ENCODE assay signal across 8 cellular contexts in genomic region chr2:200703132-200703925, GRCh38.
A peak's percentile ranks its signal among the peaks of the same experiment; 100 is the strongest.
DNase-seq lines count a peak whose midpoint lies in the region; ATAC-seq, FAIRE-seq and TF ChIP-seq lines count a peak whose summit lies in the region.

No MANE protein-coding gene starts in this region.

- DNase-seq in DMS114 treated with DMSO at 0.1 percent for 48 hours (lab: John Stamatoyannopoulos, UW; ENCODE audit: unreplicated experiment) (peak; percentile 48), HEK293T (ENCODE audit: extremely low spot score) (peak; percentile 25), NT2/D1 (ENCODE audit: low read depth, low spot score) (peak; percentile 39), GM12878 (ENCODE audit: low read depth, low spot score) (peak; percentile 4)

- intact Hi-C loops in GM12878 (cut with micrococcal nuclease; ENCODE audit: unreplicated experiment) = loop anchor here (5.0 kb wide), 2 partner anchors 126 to 721 kb away; no protein-coding TSS in a partner anchor

- BruUV-seq in GM12878 (replicated peaks; lab: Mats Ljungman, UMichigan) = no TSS peak

- H3K36me3 ChIP-seq in NT2/D1 (ENCODE audit: insufficient read depth, insufficient read length, low read length) (no peaks in the 10 kb centered on the region), GM12878 (ENCODE audit: control insufficient read depth in 2 of 2, insufficient read depth in 2 of 2, low read length in 1 of 2) (no peaks in the 10 kb centered on the region)

- POLR2A ChIA-PET in HEK293T (lab: Yijun Ruan, JAX) (no interaction called here), GM12878 (lab: Charles Lee) (interaction anchor here (1.2 kb wide), 1 partner anchor 220 kb away, joined by 3 read pairs; no protein-coding TSS in a partner anchor)

- TF ChIP-seq CTCF in GM12878 (IDR thresholded peaks at IDR 0.05 in 2 of 3, conservative IDR thresholded peaks at IDR 0.05 in 1 of 3; ENCODE audit: control insufficient read depth in 2 of 3, extremely low read depth in 1 of 3, insufficient read depth in 1 of 3, low read depth in 3 of 3, low read length in 3 of 3) = peak; percentile 22 to 66 (median 41); a peak in 4 of 6 replicates

- SMC1A ChIA-PET in GM12878 (lab: Charles Lee; ENCODE audit: uncharacterized antibody, unreplicated experiment) = interaction anchor here (0.9 to 9.6 kb wide), 17 partner anchors 10 to 730 kb away, joined by 3 to 89 read pairs (median 3); no protein-coding TSS in a partner anchor

- peak overlapping the region; percentile 28 for H2AFZ ChIP-seq in GM12878 (ENCODE audit: control insufficient read depth, low read depth, low read length)

- in situ Hi-C loops in GM12878 (cut with MboI) = loop anchor here (10.0 kb wide), 2 partner anchors 219 to 729 kb away; no protein-coding TSS in a partner anchor

- no peak for TF ChIP-seq POLR2A in GM12878 (IDR thresholded peaks at IDR 0.05; ENCODE audit: low read depth, low read length)

- 11% methylated on average over 6 of the region's 6 CpGs for WGBS in GM12878 (ENCODE audit: insufficient coverage, insufficient replicate concordance, low lambda C conversion rate, missing lambda C conversion rate)

- H3K27me3 ChIP-seq in NT2/D1 (ENCODE audit: insufficient read depth, insufficient read length) = no peaks in the 10 kb centered on the region
- peaks cover 0 to 2% of the 10 kb centered on the region in 2 experiments; a peak in 1 of 4 replicates for H3K27me3 ChIP-seq in GM12878 (replicated peaks in 1 of 2; ENCODE audit: control insufficient read depth in 2 of 2, insufficient read depth in 2 of 2, low read length in 1 of 2)

- H4K20me1 ChIP-seq in GM12878 (ENCODE audit: control insufficient read depth, insufficient read depth) = no peaks in the 10 kb centered on the region

- no peak overlapping the region for H3K4me3 ChIP-seq in NT2/D1 (ENCODE audit: insufficient read length, low read depth)
- no peak overlapping the region for H3K4me3 ChIP-seq in GM12878

- H3K9ac ChIP-seq in NT2/D1 (ENCODE audit: insufficient read length, low read depth) = no peak overlapping the region
- H3K9ac ChIP-seq in GM12878 (ENCODE audit: control insufficient read depth, insufficient read depth, low read length) = no peak overlapping the region

- H3K4me2 ChIP-seq in GM12878 (ENCODE audit: control insufficient read depth, insufficient read depth) = no peak overlapping the region

- ATAC-seq in GM12878 (peak; percentile 80), GM21515 (IDR thresholded peaks at IDR 0.05; ENCODE audit: unreplicated experiment) (no peak), GM18502 (IDR thresholded peaks at IDR 0.05; ENCODE audit: poor library complexity, unreplicated experiment) (no peak)

- RAD21 ChIA-PET in GM12878 (lab: Charles Lee; ENCODE audit: unreplicated experiment) = interaction anchor here (0.7 to 2.4 kb wide), 11 partner anchors 9 to 723 kb away, joined by 3 to 41 read pairs (median 5); no protein-coding TSS in a partner anchor

- H3K27ac ChIP-seq in GM12878 (ENCODE audit: control insufficient read depth, insufficient read depth) = no peak overlapping the region
- peak overlapping the region; percentile 30 for H3K27ac ChIP-seq in temporal lobe (ENCODE audit: low read depth, low read length)

- no peaks in the 10 kb centered on the region for H3K9me3 ChIP-seq in NT2/D1 (ENCODE audit: insufficient read depth, low read length)
- no peaks in the 10 kb centered on the region for H3K9me3 ChIP-seq in GM12878 (replicated peaks; ENCODE audit: control insufficient read depth, insufficient read depth, low read length)

- FAIRE-seq in GM12878 (lab: Jason Lieb, UNC) = peak; percentile 13
- FAIRE-seq in islet of Langerhans (lab: Jason Lieb, UNC) = peak; percentile 98

- H3K4me1 ChIP-seq in NT2/D1 (ENCODE audit: insufficient read depth, insufficient read length) = no peaks in the 10 kb centered on the region
- H3K4me1 ChIP-seq in GM12878 (ENCODE audit: control insufficient read depth, insufficient read depth, low read length) = no peaks in the 10 kb centered on the region

- H3K79me2 ChIP-seq in GM12878 (ENCODE audit: control insufficient read depth, insufficient read depth, low read length) = no peaks in the 10 kb centered on the region

- CTCF ChIA-PET in HEK293T (lab: Yijun Ruan, JAX) = interaction anchor here (1.5 to 2.6 kb wide), 4 partner anchors 25 to 730 kb away, joined by 3 to 28 read pairs (median 4); no protein-coding TSS in a partner anchor
- CTCF ChIA-PET in GM12878 (lab: Yijun Ruan, JAX) = interaction anchor here (0.6 to 7.1 kb wide), 16 partner anchors 10 to 751 kb away, joined by 3 to 122 read pairs (median 4); no protein-coding TSS in a partner anchor

- TF ChIP-seq EP300 in GM12878 (IDR thresholded peaks at IDR 0.05; ENCODE audit: borderline replicate concordance in 1 of 2, control insufficient read depth in 1 of 2, low read depth in 2 of 2, low read length in 2 of 2) = no peak

- TF ChIP-seq RAD21 in GM12878 (IDR thresholded peaks at IDR 0.05; ENCODE audit: insufficient read depth, low read depth, low read length) = peak; percentile 85

TF ChIP-seq in HEK293T, 16 proteins besides CTCF, POLR2A, EP300 and RAD21:
- TF ChIP-seq ZNF384 (IDR thresholded peaks at IDR 0.05) = no peak
- no peak for TF ChIP-seq L3MBTL2 (conservative IDR thresholded peaks at IDR 0.05)
- no peak for TF ChIP-seq FOXA1 (IDR thresholded peaks at IDR 0.05)
- no peak for TF ChIP-seq FOXM1 (IDR thresholded peaks at IDR 0.05; ENCODE audit: borderline replicate concordance)
- no peak for TF ChIP-seq SP1 (IDR thresholded peaks at IDR 0.05)
- no peak for TF ChIP-seq ELF4 (IDR thresholded peaks at IDR 0.05)
- no peak for TF ChIP-seq ARNT (IDR thresholded peaks at IDR 0.05)
- TF ChIP-seq BHLHE40 (IDR thresholded peaks at IDR 0.05; ENCODE audit: borderline replicate concordance) = no peak
- no peak for TF ChIP-seq LEF1 (IDR thresholded peaks at IDR 0.05; ENCODE audit: borderline replicate concordance)
- TF ChIP-seq FOXK2 (IDR thresholded peaks at IDR 0.05) = no peak
- TF ChIP-seq NFRKB (IDR thresholded peaks at IDR 0.05) = no peak

TF ChIP-seq in GM12878, 131 proteins besides CTCF, POLR2A, EP300 and RAD21:
- no peak for TF ChIP-seq GABPA (IDR thresholded peaks at IDR 0.05; ENCODE audit: low read depth)
- peak; percentile 71; the same call in 1 of the 2 replicates for TF ChIP-seq SMC3 (IDR thresholded peaks at IDR 0.05; ENCODE audit: borderline replicate concordance, low read length)
- TF ChIP-seq JUNB (IDR thresholded peaks at IDR 0.05) = 0 out of 2 replicates have a peak, but pooled peaks have one; percentile 11
- peak; percentile 13; the same call in 1 of the 2 replicates for TF ChIP-seq DPF2 (IDR thresholded peaks at IDR 0.05)
